Comparison of ENCODE assay signal across 15 cellular contexts in genomic region chr6:131629656-131630055, GRCh38. TPM values are rescaled to one million over a fixed set of nuclear protein-coding genes. Genes with fewer than 3 reads are reported as not detected.
DNase-seq lines count a peak whose midpoint lies in the region; ATAC-seq and TF ChIP-seq lines count a peak whose summit lies in the region.
"Had no signal": no experiment of that assay in that cellular context is flagged by ENCODE, and none has a peak within 500 bp of the region (broad histone marks: within the 10 kb centered on the region; RNA-seq: fewer than 3 reads in every experiment).

No MANE protein-coding gene starts in this region.

- no peaks in the 10 kb centered on the region for H3K27me3 ChIP-seq in A673 (replicated peaks; ENCODE audit: insufficient read depth, low read depth, low read length, poor library complexity)
- H3K27me3 ChIP-seq in adipocyte (replicated peaks; ENCODE audit: control insufficient read depth, insufficient read depth, low read length): no peaks in the 10 kb centered on the region
- no peaks in the 10 kb centered on the region for H3K27me3 ChIP-seq in naive thymus-derived CD4-positive, alpha-beta T cell (ENCODE audit: control insufficient read depth in 2 of 2, insufficient read depth in 2 of 2, low read length in 2 of 2)
- no peaks in the 10 kb centered on the region for H3K27me3 ChIP-seq in gastrocnemius medialis
- H3K27me3 ChIP-seq in BE2C: no peaks in the 10 kb centered on the region
- H3K27me3 ChIP-seq in SK-N-SH (ENCODE audit: insufficient read depth): no peaks in the 10 kb centered on the region; the same call in 1 of the 2 replicates
- H3K27me3 ChIP-seq: brain microvascular endothelial cell had no signal

- H3K27ac ChIP-seq in A673 (ENCODE audit: low read depth, low read length, poor library complexity, severe bottlenecking): no peak overlapping the region
- no peak overlapping the region for H3K27ac ChIP-seq in naive thymus-derived CD4-positive, alpha-beta T cell (ENCODE audit: low read depth, low read length)
- H3K27ac ChIP-seq in gastrocnemius medialis: no peak overlapping the region
- no peak overlapping the region for H3K27ac ChIP-seq in SK-N-SH (ENCODE audit: low read depth in 2 of 2, low read length in 1 of 2)
- H3K27ac ChIP-seq: brain microvascular endothelial cell, left ventricle myocardium inferior had no signal

- peaks cover 36% of the 10 kb centered on the region for H3K4me1 Mint-ChIP-seq in HFFc6 (ENCODE audit: low read depth)
- H3K4me1 Mint-ChIP-seq in naive thymus-derived CD4-positive, alpha-beta T cell: peaks cover 16 to 49% (median 42%) of the 10 kb centered on the region in 7 donors

- intact Hi-C loops in A673 (cut with micrococcal nuclease; ENCODE audit: unreplicated experiment) (loop anchor here (2.0 to 5.0 kb wide), 3 partner anchors 247 to 745 kb away; no protein-coding TSS in a partner anchor), gastrocnemius medialis (cut with DNase I; ENCODE audit: low total_unique reads) (loop anchor here (2.0 kb wide), 1 partner anchor 177 kb away; no protein-coding TSS in a partner anchor)
- intact Hi-C loops in naive thymus-derived CD4-positive, alpha-beta T cell (cut with micrococcal nuclease): loop anchor here (2.0 to 5.0 kb wide), 12 partner anchors 111 to 1882 kb away; partner anchors contain the start of genes AKAP7 (in 1 of the 2), EPB41L2 (in 1 of the 2), L3MBTL3 (in 1 of the 2) and RPS12 (in 1 of the 2)

- no peak for ATAC-seq in naive thymus-derived CD4-positive, alpha-beta T cell
- ATAC-seq in gastrocnemius medialis: no peak

- no peak for TF ChIP-seq EP300 in SK-N-SH (IDR thresholded peaks at IDR 0.05; ENCODE audit: borderline replicate concordance in 1 of 2, low read depth in 1 of 2, low read length in 1 of 2)

- no peaks in the 10 kb centered on the region for H3K9me3 Mint-ChIP-seq in HFFc6
- no peaks in the 10 kb centered on the region for H3K9me3 Mint-ChIP-seq in naive thymus-derived CD4-positive, alpha-beta T cell

- peak; percentile 11 for DNase-seq in A673 (ENCODE audit: low spot score)
- DNase-seq in HFFc6: peak; percentile 53
- DNase-seq in adipocyte (ENCODE audit: low read depth): peak; percentile 26
- no peak for DNase-seq in naive thymus-derived CD4-positive, alpha-beta T cell
- no peak for DNase-seq in gastrocnemius medialis
- DNase-seq in BE2C: no peak
- DNase-seq in SK-N-SH: no peak
- DNase-seq in activated naive CD4-positive, alpha-beta T cell treated with anti-CD3 and anti-CD28 coated beads, Interleukin-2, amount 50 U/mL, for 16 hours: no peak
- DNase-seq: activated T-cell treated with anti-CD3 and anti-CD28 coated beads for 4 hours, brain microvascular endothelial cell, GDM1, left ventricle myocardium inferior, NCI-H1417 treated with DMSO at 0.1 percent for 48 hours, occipital lobe, SHP77 treated with DMSO at 0.1 percent for 48 hours had no signal

- peaks cover 17% of the 10 kb centered on the region for H3K4me1 ChIP-seq in A673 (ENCODE audit: insufficient read depth, low read length, poor library complexity, severe bottlenecking)
- H3K4me1 ChIP-seq in adipocyte (ENCODE audit: control insufficient read depth, insufficient read depth, low read length): peaks cover 27% of the 10 kb centered on the region
- H3K4me1 ChIP-seq in naive thymus-derived CD4-positive, alpha-beta T cell (ENCODE audit: control insufficient read depth in 2 of 2, insufficient read depth in 2 of 2, low read length in 2 of 2): peaks cover 16 to 18% of the 10 kb centered on the region in 2 donors
- peaks cover 16 to 21% of the 10 kb centered on the region in 2 donors for H3K4me1 ChIP-seq in gastrocnemius medialis
- H3K4me1 ChIP-seq in BE2C: no peaks in the 10 kb centered on the region
- H3K4me1 ChIP-seq in SK-N-SH (ENCODE audit: control insufficient read depth in 1 of 2, insufficient read depth in 2 of 2, low read depth in 1 of 2, low read length in 1 of 2): peaks cover 0 to 9% of the 10 kb centered on the region in 2 experiments; a peak in 2 of 4 replicates

- peaks cover 2% of the 10 kb centered on the region; the same call in 1 of the 2 replicates for H3K27me3 Mint-ChIP-seq in HFFc6 (ENCODE audit: insufficient read depth)
- peaks cover 0 to 5% (median 0%) of the 10 kb centered on the region in 5 donors for H3K27me3 Mint-ChIP-seq in naive thymus-derived CD4-positive, alpha-beta T cell

- H3K9me2 ChIP-seq in SK-N-SH: no peaks in the 10 kb centered on the region

- peaks cover 13% of the 10 kb centered on the region for H3K36me3 ChIP-seq in A673 (ENCODE audit: insufficient read depth, low read length, poor library complexity, severe bottlenecking)
- peaks cover 9% of the 10 kb centered on the region for H3K36me3 ChIP-seq in adipocyte (ENCODE audit: control insufficient read depth, insufficient read depth, low read length, severe bottlenecking)
- peaks cover 0 to 10% (median 2%) of the 10 kb centered on the region in 3 experiments for H3K36me3 ChIP-seq in naive thymus-derived CD4-positive, alpha-beta T cell (ENCODE audit: control insufficient read depth in 2 of 3, insufficient read depth in 3 of 3, low read length in 3 of 3)
- H3K36me3 ChIP-seq in gastrocnemius medialis: peaks cover 3 to 10% of the 10 kb centered on the region in 2 donors
- H3K36me3 ChIP-seq in BE2C: no peaks in the 10 kb centered on the region
- peaks cover 10 to 16% of the 10 kb centered on the region in 2 experiments for H3K36me3 ChIP-seq in SK-N-SH (replicated peaks in 1 of 2; ENCODE audit: control insufficient read depth in 1 of 2, insufficient read depth in 2 of 2, low read length in 1 of 2)

- H3K79me2 ChIP-seq in SK-N-SH (ENCODE audit: insufficient read depth): peaks cover 18% of the 10 kb centered on the region

- WGBS in SK-N-SH (ENCODE audit: low lambda C conversion rate): 0% methylated on average over 2 of the region's 2 CpGs

- H3K9ac ChIP-seq in adipocyte (ENCODE audit: low read length) (no peak overlapping the region), SK-N-SH (no peak overlapping the region)

- H2AFZ ChIP-seq in SK-N-SH (ENCODE audit: low read depth): no peak overlapping the region; the same call in 1 of the 2 replicates

- no peak for TF ChIP-seq RAD21 in SK-N-SH (IDR thresholded peaks at IDR 0.05; ENCODE audit: low read length)

- H3K4me3 ChIP-seq in A673 (ENCODE audit: low read depth, low read length, poor library complexity, severe bottlenecking) (no peak overlapping the region), adipocyte (ENCODE audit: low read length) (no peak overlapping the region), gastrocnemius medialis (no peak overlapping the region), BE2C (ENCODE audit: low read depth, low read length) (no peak overlapping the region), SK-N-SH (ENCODE audit: low read depth in 2 of 2, low read length in 1 of 2) (no peak overlapping the region)
- H3K4me3 ChIP-seq in naive thymus-derived CD4-positive, alpha-beta T cell (ENCODE audit: low read length): no peak overlapping the region
- H3K4me3 ChIP-seq: left ventricle myocardium inferior had no signal

- H3K9me3 ChIP-seq in A673 (ENCODE audit: low read depth, low read length, poor library complexity, severe bottlenecking) (no peaks in the 10 kb centered on the region), adipocyte (ENCODE audit: control insufficient read depth, low read length) (no peaks in the 10 kb centered on the region), gastrocnemius medialis (no peaks in the 10 kb centered on the region), BE2C (no peaks in the 10 kb centered on the region), SK-N-SH (no peaks in the 10 kb centered on the region)
- H3K9me3 ChIP-seq in naive thymus-derived CD4-positive, alpha-beta T cell (ENCODE audit: control insufficient read depth in 2 of 3, low read length in 3 of 3): no peaks in the 10 kb centered on the region
- H3K9me3 ChIP-seq: left ventricle myocardium inferior had no signal

- no peak overlapping the region; the same call in 1 of the 2 replicates for H3K4me3 Mint-ChIP-seq in HFFc6
- peak overlapping the region in 6 of 10 donors; percentile 95 to 99 (median 98) for H3K4me3 Mint-ChIP-seq in naive thymus-derived CD4-positive, alpha-beta T cell

- no TSS peak for BruUV-seq in A673 (replicated peaks; lab: Mats Ljungman, UMichigan)

- peaks cover 7% of the 10 kb centered on the region for H3F3A ChIP-seq in SK-N-SH (replicated peaks; ENCODE audit: insufficient read depth)

- TF ChIP-seq CTCF in A673 (conservative IDR thresholded peaks at IDR 0.05; ENCODE audit: low read depth, low read length): no peak
- no peak for TF ChIP-seq CTCF in HFFc6 (IDR thresholded peaks at IDR 0.05)
- TF ChIP-seq CTCF in gastrocnemius medialis (IDR thresholded peaks at IDR 0.05 in 4 of 5, conservative IDR thresholded peaks at IDR 0.05 in 1 of 5): no peak
- no peak for TF ChIP-seq CTCF in BE2C (IDR thresholded peaks at IDR 0.05; ENCODE audit: low read depth, low read length)
- TF ChIP-seq CTCF in SK-N-SH (IDR thresholded peaks at IDR 0.05): no peak

- in situ Hi-C loops in gastrocnemius medialis (cut with MboI; ENCODE audit: low sequenced_read_pairs in 4 of 4): no loop called here

- no peak overlapping the region for H3K4me2 ChIP-seq in SK-N-SH

- no peak for TF ChIP-seq POLR2A in gastrocnemius medialis (IDR thresholded peaks at IDR 0.05)

- POLR2A ChIA-PET in A673 (lab: Charles Lee; ENCODE audit: low non-redundant PET): no interaction called here
- POLR2A ChIA-PET in naive thymus-derived CD4-positive, alpha-beta T cell (lab: Charles Lee): interaction anchor here (1.6 kb wide), 1 partner anchor 97 kb away, joined by 5 read pairs; no protein-coding TSS in a partner anchor
- POLR2A ChIA-PET in SK-N-SH (lab: Yijun Ruan, JAX): no interaction called here

- CTCF ChIA-PET in A673 (lab: Charles Lee) (no interaction called here), SK-N-SH (lab: Yijun Ruan, JAX) (interaction anchor here (1.3 to 4.1 kb wide), 3 partner anchors 14 to 744 kb away, joined by 5 to 60 read pairs (median 18); no protein-coding TSS in a partner anchor)
- CTCF ChIA-PET in naive thymus-derived CD4-positive, alpha-beta T cell (lab: Charles Lee): interaction anchor here (1.4 to 3.9 kb wide), 2 partner anchors 110 to 744 kb away, joined by 10 to 29 read pairs; no protein-coding TSS in a partner anchor

- no peaks in the 10 kb centered on the region for H4K20me1 ChIP-seq in SK-N-SH (ENCODE audit: insufficient read depth)

- no peak overlapping the region for H3K27ac Mint-ChIP-seq in HFFc6
- H3K27ac Mint-ChIP-seq in naive thymus-derived CD4-positive, alpha-beta T cell: peak overlapping the region in 7 of 9 donors; percentile 5 to 95 (median 93)

- peaks cover 6% of the 10 kb centered on the region for H3K36me3 Mint-ChIP-seq in HFFc6 (ENCODE audit: low read depth)
- H3K36me3 Mint-ChIP-seq in naive thymus-derived CD4-positive, alpha-beta T cell: peaks cover 0 to 6% (median 2%) of the 10 kb centered on the region in 5 donors

RNA-seq across cellular contexts. Expression of gene MED23, which starts 1.6 kb away (rescaled TPM):
- total RNA-seq in A673 (2021) (31.7 and 32.3 TPM in 2 replicates), gastrocnemius medialis (10 to 100 TPM in 3 of 4 donors, 1 to 10 TPM in 1; 7.5 to 16.0 (median 12.5) TPM)
- 10 to 100 TPM; 20.5 to 27.3 (median 23.8) TPM for total RNA-seq in HFFc6 (2021; fragmentation: NEBNext Ultra II Directional; extraction: Animal tissue kit (Norgen Biotek cat#: 25700))
- 10 to 100 TPM; 35.7 to 59.1 (median 55.4) TPM for total RNA-seq in naive thymus-derived CD4-positive, alpha-beta T cell
- polyA plus RNA-seq in naive thymus-derived CD4-positive, alpha-beta T cell: 10 to 100 TPM; 11.1 to 16.7 TPM
- polyA plus RNA-seq in BE2C (2012; ENCODE audit: insufficient read depth, insufficient read length, low read depth): 13.0 TPM
- 10.1 and 14.5 TPM in 2 replicates for polyA plus RNA-seq in SK-N-SH (2012; rRNA removed)
- polyA plus RNA-seq in SK-N-SH (2012; cell fraction: cytosol; rRNA removed): 8.3 and 9.5 TPM in 2 replicates
- polyA plus RNA-seq in SK-N-SH (2012; cell fraction: nucleus; rRNA removed): 18.5 and 44.1 TPM in 2 replicates

RNA-seq across cellular contexts. Expression of gene ENPP3, which starts 7.4 kb away (rescaled TPM):
- total RNA-seq in A673 (2021): 0.45 and 0.63 TPM in 2 replicates
- total RNA-seq in HFFc6 (2021; fragmentation: NEBNext Ultra II Directional; extraction: Animal tissue kit (Norgen Biotek cat#: 25700)): under 1 TPM in 2 of 6 experiments, not detected in 4; 0.07 to 0.12 TPM
- total RNA-seq in naive thymus-derived CD4-positive, alpha-beta T cell: 1 to 10 TPM in 2 of 5 experiments, under 1 TPM in 3; 0.35 to 7.1 (median 0.51) TPM
- under 1 TPM; 0.15 to 0.33 TPM for polyA plus RNA-seq in naive thymus-derived CD4-positive, alpha-beta T cell
- total RNA-seq in gastrocnemius medialis: under 1 TPM in 1 of 4 donors, not detected in 3; 0.07 TPM
- 0.14 TPM for polyA plus RNA-seq in BE2C (2012; ENCODE audit: insufficient read depth, insufficient read length, low read depth)
- polyA plus RNA-seq in SK-N-SH (2012; rRNA removed): not detected in 2 replicates
- not detected in 2 replicates for polyA plus RNA-seq in SK-N-SH (2012; cell fraction: cytosol; rRNA removed)
- polyA plus RNA-seq in SK-N-SH (2012; cell fraction: nucleus; rRNA removed): not detected in 2 replicates

RNA-seq across cellular contexts. Expression of gene ARG1, which starts 56.6 kb away (rescaled TPM):
- total RNA-seq in A673 (2021): not detected in 2 replicates
- not detected for total RNA-seq in HFFc6 (2021; fragmentation: NEBNext Ultra II Directional; extraction: Animal tissue kit (Norgen Biotek cat#: 25700))
- total RNA-seq in naive thymus-derived CD4-positive, alpha-beta T cell: not detected
- not detected for polyA plus RNA-seq in naive thymus-derived CD4-positive, alpha-beta T cell
- total RNA-seq in gastrocnemius medialis: 1 to 10 TPM in 2 of 4 donors, not detected in 2; 1.9 to 2.3 TPM
- polyA plus RNA-seq in BE2C (2012; ENCODE audit: insufficient read depth, insufficient read length, low read depth): not detected
- polyA plus RNA-seq in SK-N-SH (2012; rRNA removed): not detected in 2 replicates
- polyA plus RNA-seq in SK-N-SH (2012; cell fraction: cytosol; rRNA removed): not detected in 2 replicates
- polyA plus RNA-seq in SK-N-SH (2012; cell fraction: nucleus; rRNA removed): not detected in 2 replicates

Comparison
In these comparisons a context has a peak if more than half of its experiments do, and no peak if none do; other contexts are left out.
1. DNase-seq: peak in A673 (single experiment), HFFc6 (single experiment) and adipocyte (single experiment); none in naive thymus-derived CD4-positive, alpha-beta T cell (0 of 9), gastrocnemius medialis (0 of 2), BE2C (single experiment), SK-N-SH (single experiment) and activated naive CD4-positive, alpha-beta T cell treated with anti-CD3 and anti-CD28 coated beads, Interleukin-2, amount 50 U/mL, for 16 hours (single experiment).